Comparison of ENCODE assay signal across 1 cellular context in the genomic region with DNA sequence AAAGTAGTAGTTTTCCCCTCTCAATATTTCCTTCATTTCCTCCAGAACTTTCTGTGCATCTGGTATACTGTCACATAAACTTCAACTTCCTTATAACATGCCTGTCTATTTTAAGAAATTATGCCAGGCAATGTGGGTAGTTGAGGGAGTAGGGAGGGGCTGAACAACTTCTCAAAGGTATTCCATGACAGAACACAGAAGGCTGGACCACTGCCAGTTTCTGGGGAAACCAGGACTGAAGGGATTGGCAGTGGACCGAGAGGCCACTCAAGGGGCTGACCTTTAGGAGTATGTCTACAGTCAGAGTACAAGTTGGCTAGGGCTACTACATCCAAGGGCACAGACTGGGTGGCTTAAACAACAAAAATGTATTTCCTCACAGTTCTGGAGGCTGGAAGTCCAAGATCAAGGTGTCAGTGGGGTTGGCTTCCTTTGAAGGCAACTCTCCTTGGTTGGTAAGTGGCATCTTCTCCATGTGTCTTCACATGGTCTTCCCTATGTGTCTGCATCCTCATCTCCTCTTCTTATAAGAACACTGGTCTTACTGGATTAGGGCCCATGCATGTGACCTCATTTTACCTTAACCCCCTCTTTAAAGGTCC.
TF ChIP-seq lines count a peak whose summit lies in the region.

No MANE protein-coding gene starts in this region.

TF ChIP-seq in IMR-90, 13 proteins besides CTCF, POLR2A, EP300 and RAD21:
- no peak for TF ChIP-seq SMC3 (IDR thresholded peaks at IDR 0.05; ENCODE audit: low read depth, low read length)
- TF ChIP-seq MAFK (IDR thresholded peaks at IDR 0.05; ENCODE audit: low read depth, low read length) = no peak
- TF ChIP-seq RCOR1 (IDR thresholded peaks at IDR 0.05; ENCODE audit: insufficient replicate concordance, low read length) = no peak
- no peak for TF ChIP-seq MXI1 (IDR thresholded peaks at IDR 0.05; ENCODE audit: borderline replicate concordance, low read depth, low read length)
- no peak for TF ChIP-seq CEBPB (IDR thresholded peaks at IDR 0.05; ENCODE audit: low read depth, low read length)
- TF ChIP-seq RFX5 (IDR thresholded peaks at IDR 0.05; ENCODE audit: low read depth, low read length) = no peak
- no peak for TF ChIP-seq CHD1 (IDR thresholded peaks at IDR 0.05; ENCODE audit: low read depth, low read length)
- no peak for TF ChIP-seq MAZ (IDR thresholded peaks at IDR 0.05; ENCODE audit: borderline replicate concordance, low read depth, low read length)
- TF ChIP-seq NFE2L2 (IDR thresholded peaks at IDR 0.05; ENCODE audit: low read depth, low read length) = no peak
- TF ChIP-seq BHLHE40 (IDR thresholded peaks at IDR 0.05; ENCODE audit: low read depth, low read length) = no peak
- TF ChIP-seq, protein P1, sequence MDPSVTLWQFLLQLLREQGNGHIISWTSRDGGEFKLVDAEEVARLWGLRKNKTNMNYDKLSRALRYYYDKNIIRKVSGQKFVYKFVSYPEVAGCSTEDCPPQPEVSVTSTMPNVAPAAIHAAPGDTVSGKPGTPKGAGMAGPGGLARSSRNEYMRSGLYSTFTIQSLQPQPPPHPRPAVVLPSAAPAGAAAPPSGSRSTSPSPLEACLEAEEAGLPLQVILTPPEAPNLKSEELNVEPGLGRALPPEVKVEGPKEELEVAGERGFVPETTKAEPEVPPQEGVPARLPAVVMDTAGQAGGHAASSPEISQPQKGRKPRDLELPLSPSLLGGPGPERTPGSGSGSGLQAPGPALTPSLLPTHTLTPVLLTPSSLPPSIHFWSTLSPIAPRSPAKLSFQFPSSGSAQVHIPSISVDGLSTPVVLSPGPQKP (IDR thresholded peaks at IDR 0.05; ENCODE audit: borderline replicate concordance, low read depth, low read length) = no peak
- TF ChIP-seq, protein P2, sequence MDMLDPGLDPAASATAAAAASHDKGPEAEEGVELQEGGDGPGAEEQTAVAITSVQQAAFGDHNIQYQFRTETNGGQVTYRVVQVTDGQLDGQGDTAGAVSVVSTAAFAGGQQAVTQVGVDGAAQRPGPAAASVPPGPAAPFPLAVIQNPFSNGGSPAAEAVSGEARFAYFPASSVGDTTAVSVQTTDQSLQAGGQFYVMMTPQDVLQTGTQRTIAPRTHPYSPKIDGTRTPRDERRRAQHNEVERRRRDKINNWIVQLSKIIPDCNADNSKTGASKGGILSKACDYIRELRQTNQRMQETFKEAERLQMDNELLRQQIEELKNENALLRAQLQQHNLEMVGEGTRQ (IDR thresholded peaks at IDR 0.05; ENCODE audit: low read depth, low read length) = no peak
- no peak for TF ChIP-seq FOS (IDR thresholded peaks at IDR 0.05; ENCODE audit: low read depth, low read length)
